In genomic region chr17:335691-336090, GRCh38 we compare ENCODE assay signal across 9 cellular contexts. TPM values are rescaled to one million over a fixed set of nuclear protein-coding genes. Genes with fewer than 3 reads are reported as not detected.
DNase-seq lines count a peak whose midpoint lies in the region; ATAC-seq and TF ChIP-seq lines count a peak whose summit lies in the region.
"Had no signal": no experiment of that assay in that cellular context is flagged by ENCODE, and none has a peak within 500 bp of the region (broad histone marks: within the 10 kb centered on the region; RNA-seq: fewer than 3 reads in every experiment).

No MANE protein-coding gene starts in this region.

- no peak overlapping the region for H3K14ac ChIP-seq in trophoblast cell (ENCODE audit: low read length)

- no peak overlapping the region for H4K91ac ChIP-seq in trophoblast cell (ENCODE audit: low read depth, low read length)

- no peak overlapping the region for H3K23ac ChIP-seq in trophoblast cell (ENCODE audit: low read length)

- peak; percentile 18 for DNase-seq in stimulated activated CD4-positive, alpha-beta T cell treated with anti-CD3 and anti-CD28 coated beads, Interleukin-15, amount 100 ng/mL, for 24 hours
- DNase-seq in stimulated activated CD4-positive, alpha-beta T cell treated with anti-CD3 and anti-CD28 coated beads, Interleukin-4, amount 100 ng/mL, for 24 hours = no peak
- DNase-seq in RPMI8226 (peak; percentile 32), lower lobe of right lung (no peak), aorta (peak; percentile 20 to 63), SK-N-DZ (ENCODE audit: low spot score) (no peak), trophoblast cell (no peak)

- no peak overlapping the region for H2BK120ac ChIP-seq in trophoblast cell (ENCODE audit: insufficient read depth, low read length, poor library complexity)

- H3K9me3 ChIP-seq in lower lobe of right lung (no peaks in the 10 kb centered on the region), aorta (ENCODE audit: control insufficient read depth, low read length) (no peaks in the 10 kb centered on the region), trophoblast cell (ENCODE audit: insufficient read depth, low read depth, low read length) (peaks cover 2% of the 10 kb centered on the region)
- H3K9me3 ChIP-seq: breast epithelium had no signal

- no peak for ATAC-seq in lower lobe of right lung
- ATAC-seq in aorta (ENCODE audit: low FRiP score) = no peak
- no peak for ATAC-seq in GM21367 (IDR thresholded peaks at IDR 0.05; ENCODE audit: unreplicated experiment)

- no peak overlapping the region for H4K12ac ChIP-seq in trophoblast cell (ENCODE audit: low read depth, low read length)

- H3K4me1 ChIP-seq in lower lobe of right lung (peaks cover 48% of the 10 kb centered on the region), aorta (ENCODE audit: control insufficient read depth in 1 of 2, insufficient read depth in 2 of 2, low read length in 2 of 2) (no peaks in the 10 kb centered on the region), trophoblast cell (ENCODE audit: control insufficient read depth in 1 of 2, insufficient read depth in 2 of 2, low read length in 2 of 2) (peaks cover 18 to 21% of the 10 kb centered on the region in 2 experiments)
- H3K4me1 ChIP-seq: breast epithelium had no signal

- H3K9ac ChIP-seq in trophoblast cell (ENCODE audit: low read length) = no peak overlapping the region

- H2AK5ac ChIP-seq in trophoblast cell (ENCODE audit: low read length) = no peak overlapping the region

- H3K4me2 ChIP-seq in trophoblast cell (ENCODE audit: low read length) = no peak overlapping the region

- peaks cover 15% of the 10 kb centered on the region for H3K79me1 ChIP-seq in trophoblast cell (ENCODE audit: low read length)

- no peak overlapping the region for H2BK5ac ChIP-seq in trophoblast cell (ENCODE audit: low read depth, low read length, poor library complexity)

- 53 to 54% methylated on average over 11 to 12 of the region's 12 CpGs for WGBS in aorta, 2 donors
- WGBS in trophoblast cell (ENCODE audit: extremely low coverage, insufficient coverage, insufficient read length) = no CpG with 5 or more reads among the region's 12 CpGs

- no peak overlapping the region for H4K8ac ChIP-seq in trophoblast cell (ENCODE audit: low read depth, low read length)

- no peak overlapping the region for H3K18ac ChIP-seq in trophoblast cell (ENCODE audit: low read length)

- TF ChIP-seq CTCF in lower lobe of right lung (IDR thresholded peaks at IDR 0.05) = no peak

- no peak overlapping the region for H3K4ac ChIP-seq in trophoblast cell (ENCODE audit: low read depth, low read length)

- no peaks in the 10 kb centered on the region for H3K36me3 ChIP-seq in lower lobe of right lung
- H3K36me3 ChIP-seq in aorta (ENCODE audit: control insufficient read depth in 1 of 2, insufficient read depth in 2 of 2, low read length in 1 of 2) = no peaks in the 10 kb centered on the region
- no peaks in the 10 kb centered on the region for H3K36me3 ChIP-seq in trophoblast cell (ENCODE audit: control insufficient read depth in 1 of 2, insufficient read depth in 2 of 2, low read length in 2 of 2)
- H3K36me3 ChIP-seq: breast epithelium had no signal

- H3K27ac ChIP-seq in lower lobe of right lung (peak overlapping the region; percentile 49), aorta (ENCODE audit: low read depth in 1 of 2, low read length in 2 of 2) (no peak overlapping the region), trophoblast cell (ENCODE audit: low read depth, low read length) (no peak overlapping the region)

- intact Hi-C loops in lower lobe of right lung (cut with DNase I) (no loop called here), aorta (cut with DNase I) (no loop called here)

- H3K27me3 ChIP-seq in lower lobe of right lung (ENCODE audit: low read depth) (no peaks in the 10 kb centered on the region), aorta (ENCODE audit: control insufficient read depth in 1 of 2, insufficient read depth in 2 of 2, low read length in 1 of 2) (no peaks in the 10 kb centered on the region), trophoblast cell (ENCODE audit: insufficient read depth, low read length) (no peaks in the 10 kb centered on the region)
- H3K27me3 ChIP-seq: breast epithelium had no signal

- H3K4me3 ChIP-seq in lower lobe of right lung = no peak overlapping the region
- H3K4me3 ChIP-seq in aorta (ENCODE audit: low read length in 2 of 2) = no peak overlapping the region
- no peak overlapping the region for H3K4me3 ChIP-seq in trophoblast cell (ENCODE audit: low read depth, low read length)

- H2AFZ ChIP-seq in trophoblast cell (ENCODE audit: insufficient read depth, low read length, poor library complexity) = no peak overlapping the region

- H3K79me2 ChIP-seq in trophoblast cell (ENCODE audit: control insufficient read depth, insufficient read depth, low read length, poor library complexity) = peaks cover 2% of the 10 kb centered on the region

- H2BK12ac ChIP-seq in trophoblast cell (ENCODE audit: low read length) = no peak overlapping the region

RNA-seq across cellular contexts. Expression of gene RPH3AL, which starts 16.9 kb away (rescaled TPM):
- total RNA-seq in lower lobe of right lung (38.7 TPM), aorta (10 to 100 TPM; 12.5 to 18.1 TPM)
- polyA plus RNA-seq in aorta = 1 to 10 TPM; 1.6 to 3.5 TPM
- 48.2 and 70.3 TPM in 2 replicates for polyA plus RNA-seq in SK-N-DZ (2014; cell fraction: cytosol; rRNA removed)
- 16.2 and 17.4 TPM in 2 replicates for polyA plus RNA-seq in SK-N-DZ (2014; cell fraction: nucleus; rRNA removed)
- polyA plus RNA-seq in trophoblast cell (2013) = 1.7 and 1.8 TPM in 2 replicates

Comparison
In these comparisons a context has a peak if more than half of its experiments do, and no peak if none do; other contexts are left out.
1. DNase-seq: peak in stimulated activated CD4-positive, alpha-beta T cell treated with anti-CD3 and anti-CD28 coated beads, Interleukin-15, amount 100 ng/mL, for 24 hours (single experiment), RPMI8226 (single experiment) and aorta (2 of 2); none in stimulated activated CD4-positive, alpha-beta T cell treated with anti-CD3 and anti-CD28 coated beads, Interleukin-4, amount 100 ng/mL, for 24 hours (single experiment), lower lobe of right lung (single experiment), SK-N-DZ (single experiment) and trophoblast cell (0 of 2).